ENCODE assay signal across 1 cellular context in the genomic region with DNA sequence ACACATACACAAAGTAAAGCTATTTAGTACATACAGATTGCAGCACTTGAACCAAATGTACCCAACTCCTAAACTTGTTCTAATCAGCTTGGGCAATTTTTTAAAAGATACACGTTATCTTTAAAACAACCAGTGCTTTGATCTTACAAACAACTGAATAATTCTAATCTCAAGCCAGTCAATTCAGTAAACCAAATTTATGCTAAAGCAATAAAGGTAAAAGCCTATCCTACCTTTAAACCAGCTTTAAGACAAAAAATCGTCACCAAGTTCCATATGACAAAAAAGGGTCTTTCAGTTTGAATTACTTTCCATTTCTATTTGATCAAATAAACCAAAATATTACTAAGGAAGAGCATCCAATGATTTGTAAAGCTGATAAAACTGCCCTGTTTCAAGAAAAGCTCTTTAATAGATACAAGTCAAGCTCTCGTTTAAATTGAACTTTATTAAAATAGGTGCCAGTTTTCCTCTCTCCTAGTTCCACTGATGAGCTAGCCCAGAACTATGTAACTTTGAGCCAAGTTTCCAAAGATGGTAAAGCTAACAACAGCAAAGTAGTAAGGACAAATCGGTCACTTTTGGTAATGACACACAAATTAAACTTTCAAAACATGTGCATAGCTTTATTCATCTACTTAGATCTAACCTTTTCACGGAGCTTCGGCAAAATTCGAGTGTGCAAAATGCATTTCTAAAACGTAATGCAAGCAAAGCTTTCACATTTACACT.
TF ChIP-seq lines count a peak whose summit lies in the region.

No MANE protein-coding gene starts in this region.

TF ChIP-seq in WTC11, 78 proteins besides CTCF, POLR2A, EP300 and RAD21 (continued from another document):
- TF ChIP-seq CDX4 (CRISPR knock-in tag; IDR thresholded peaks at IDR 0.05; ENCODE audit: borderline replicate concordance): no peak
